ENCODE assay signal across 19 cellular contexts in the genomic region with DNA sequence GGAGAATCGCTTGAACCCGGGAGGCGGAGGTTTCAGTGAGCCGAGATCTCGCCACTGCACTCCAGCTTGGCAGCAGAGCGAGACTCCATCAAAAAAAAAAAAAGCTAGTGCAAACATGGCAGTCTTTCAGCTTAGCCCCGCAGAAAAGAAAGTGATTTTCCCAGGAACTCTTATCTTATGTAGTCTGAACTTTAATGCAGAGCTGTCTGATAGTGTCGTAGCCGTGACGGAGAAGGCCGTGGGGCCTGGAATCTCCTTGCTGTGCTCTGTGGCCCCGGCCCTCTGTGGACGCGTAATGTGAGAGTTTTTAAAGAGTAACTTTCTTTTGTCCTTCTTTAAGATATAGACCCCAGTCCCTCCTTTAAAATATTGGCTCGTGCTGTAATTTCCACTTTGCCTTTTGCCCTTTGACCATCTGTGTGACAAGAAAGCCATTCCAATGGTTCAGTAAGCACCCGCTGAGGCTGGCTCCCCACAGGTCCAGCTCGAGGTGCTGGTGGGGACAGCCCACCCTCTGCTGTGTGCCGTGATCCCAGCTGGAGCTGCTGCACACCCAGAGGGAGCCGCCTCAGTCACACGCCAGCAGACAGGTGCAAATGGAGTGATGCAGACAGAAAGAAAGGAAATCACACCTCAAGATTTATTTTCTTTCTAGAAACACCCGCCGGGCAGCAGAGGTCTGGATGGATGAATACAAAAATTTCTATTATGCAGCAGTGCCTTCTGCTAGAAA.
DNase-seq lines count a peak whose midpoint lies in the region; ATAC-seq and TF ChIP-seq lines count a peak whose summit lies in the region.
"Had no signal": no experiment of that assay in that cellular context is flagged by ENCODE, and none has a peak within 500 bp of the region (broad histone marks: within the 10 kb centered on the region; RNA-seq: fewer than 3 reads in every experiment).

No MANE protein-coding gene starts in this region.

- TF ChIP-seq CTCF in HEK293 (tag by site-specific recombination; IDR thresholded peaks at IDR 0.05): no peak
- TF ChIP-seq CTCF in progenitor cell of endocrine pancreas (IDR thresholded peaks at IDR 0.05; ENCODE audit: unreplicated experiment): no peak
- TF ChIP-seq CTCF in nephron progenitor cell (IDR thresholded peaks at IDR 0.05): no peak
- no peak for TF ChIP-seq CTCF in HFFc6 (IDR thresholded peaks at IDR 0.05)

- H3K36me3 Mint-ChIP-seq in progenitor cell of endocrine pancreas (ENCODE audit: insufficient read depth) (peaks cover 24% of the 10 kb centered on the region), nephron progenitor cell (ENCODE audit: low read depth) (peaks cover 55% of the 10 kb centered on the region), HFFc6 (ENCODE audit: low read depth) (peaks cover 11% of the 10 kb centered on the region; the same call in 1 of the 2 replicates)

- no peaks in the 10 kb centered on the region for H3K4me1 ChIP-seq in HEK293 (ENCODE audit: control insufficient read depth, insufficient read depth, low read length)

- no peaks in the 10 kb centered on the region for H3K9me3 ChIP-seq in HEK293 (ENCODE audit: control insufficient read depth, insufficient read depth, low read depth, low read length)

- H3K4me1 Mint-ChIP-seq in progenitor cell of endocrine pancreas (ENCODE audit: low read depth): peaks cover 24% of the 10 kb centered on the region
- peaks cover 11% of the 10 kb centered on the region for H3K4me1 Mint-ChIP-seq in nephron progenitor cell
- H3K4me1 Mint-ChIP-seq in HFFc6 (ENCODE audit: low read depth): no peaks in the 10 kb centered on the region
- H3K4me1 Mint-ChIP-seq: CD4-positive, alpha-beta memory T cell; H9 had no signal

- peak overlapping the region; percentile 92 for H3K27ac Mint-ChIP-seq in progenitor cell of endocrine pancreas
- H3K27ac Mint-ChIP-seq in nephron progenitor cell: no peak overlapping the region
- H3K27ac Mint-ChIP-seq in HFFc6: no peak overlapping the region
- H3K27ac Mint-ChIP-seq: B cell; CD4-positive, alpha-beta memory T cell had no signal

- no peak overlapping the region for H3K4me3 ChIP-seq in HEK293 (ENCODE audit: low read depth, low read length)

- DNase-seq in NCI-H2107 treated with DMSO at 0.1 percent for 48 hours (lab: John Stamatoyannopoulos, UW; ENCODE audit: unreplicated experiment) (peak; percentile 31), NCI-H2107 (lab: John Stamatoyannopoulos, UW) (no peak), left lobe of liver (ENCODE audit: low spot score) (peak; percentile 5), progenitor cell of endocrine pancreas (ENCODE audit: low spot score, unreplicated experiment) (no peak), nephron progenitor cell (no peak), HFFc6 (no peak), GM19240 (ENCODE audit: insufficient read length, low spot score) (no peak)
- DNase-seq: CD4-positive, alpha-beta memory T cell; Karpas-422; MM.1S; NCI-H1105; NCI-H1694; NCI-H446 treated with DMSO at 0.1 percent for 48 hours; NCI-H748 treated with DMSO at 0.1 percent for 48 hours; PC-3 had no signal

- H3K9me3 Mint-ChIP-seq in progenitor cell of endocrine pancreas (ENCODE audit: low read depth) (peaks cover 5% of the 10 kb centered on the region), nephron progenitor cell (peaks cover 6% of the 10 kb centered on the region), HFFc6 (no peaks in the 10 kb centered on the region; the same call in 1 of the 2 replicates)
- H3K9me3 Mint-ChIP-seq: CD4-positive, alpha-beta memory T cell had no signal

- H3K36me3 ChIP-seq in HEK293 (ENCODE audit: control insufficient read depth in 2 of 2, insufficient read depth in 1 of 2, low read length in 2 of 2): peaks cover 0 to 39% of the 10 kb centered on the region in 2 experiments; a peak in 1 of 3 replicates

- H3K27me3 Mint-ChIP-seq in progenitor cell of endocrine pancreas (no peaks in the 10 kb centered on the region), nephron progenitor cell (ENCODE audit: low read depth, poor library complexity) (peaks cover 3% of the 10 kb centered on the region), HFFc6 (ENCODE audit: insufficient read depth) (no peaks in the 10 kb centered on the region)
- H3K27me3 Mint-ChIP-seq: B cell; CD4-positive, alpha-beta memory T cell had no signal

- H3K27ac ChIP-seq in HEK293 (ENCODE audit: extremely low read depth, low read depth, low read length): no peak overlapping the region
- H3K27ac ChIP-seq: 22Rv1 had no signal

- H3K4me3 Mint-ChIP-seq in progenitor cell of endocrine pancreas (ENCODE audit: low read depth) (peak overlapping the region; percentile 14), nephron progenitor cell (no peak overlapping the region), HFFc6 (no peak overlapping the region)
- H3K4me3 Mint-ChIP-seq: B cell; CD4-positive, alpha-beta memory T cell; H9 had no signal

- no peak for ATAC-seq in left lobe of liver
- ATAC-seq: PC-3 had no signal

- POLR2A ChIA-PET in HEK293 (lab: Yijun Ruan, JAX): no interaction called here

- CTCF ChIA-PET in HEK293 (lab: Yijun Ruan, JAX): interaction anchor here (0.6 to 1.6 kb wide), 2 partner anchors 10 to 1382 kb away, joined by 3 to 4 read pairs; no protein-coding TSS in a partner anchor

TF ChIP-seq in HEK293, 187 proteins besides CTCF, POLR2A, EP300 and RAD21:
- TF ChIP-seq ZIC2 (tag by site-specific recombination; IDR thresholded peaks at IDR 0.05) (peak; percentile 34), ZNF830 (tag by site-specific recombination; IDR thresholded peaks at IDR 0.05; ENCODE audit: low read depth) (no peak)

Comparison
In these comparisons a context has a peak if more than half of its experiments do, and no peak if none do; other contexts are left out.
1. DNase-seq: peak in NCI-H2107 treated with DMSO at 0.1 percent for 48 hours (single experiment) and left lobe of liver (single experiment); none in NCI-H2107 (single experiment), progenitor cell of endocrine pancreas (single experiment), nephron progenitor cell (single experiment), HFFc6 (single experiment) and GM19240 (single experiment).